In genomic region chr18:31493171-31493570, GRCh38 we compare ENCODE assay signal across 1 cellular context.
A peak's percentile ranks its signal among the peaks of the same experiment; 100 is the strongest.
TF ChIP-seq lines count a peak whose summit lies in the region.

No MANE protein-coding gene starts in this region.

TF ChIP-seq in GM12878, 131 proteins besides CTCF, POLR2A, EP300 and RAD21 (continued from another document and continues in another):
- TF ChIP-seq POLR2AphosphoS5 (IDR thresholded peaks at IDR 0.05; ENCODE audit: low read length) (no peak), ZNF592 (IDR thresholded peaks at IDR 0.05) (no peak), CREM (IDR thresholded peaks at IDR 0.05; ENCODE audit: low read depth) (peak; percentile 86), PML (IDR thresholded peaks at IDR 0.05; ENCODE audit: low read length) (no peak), SP1 (IDR thresholded peaks at IDR 0.05; ENCODE audit: low read depth, low read length) (peak; percentile 70), BACH1 (IDR thresholded peaks at IDR 0.05; ENCODE audit: borderline replicate concordance) (peak; percentile 88; the same call in 1 of the 2 replicates), PRDM15 (CRISPR knock-in tag; IDR thresholded peaks at IDR 0.05) (no peak), IKZF2 (IDR thresholded peaks at IDR 0.05) (peak; percentile 98), MEF2A (IDR thresholded peaks at IDR 0.05; ENCODE audit: insufficient read depth, low read depth, low read length) (0 out of 2 replicates have a peak, but pooled peaks have one; percentile 48), MXI1 (IDR thresholded peaks at IDR 0.05; ENCODE audit: low read depth, low read length) (no peak), DPF2 (IDR thresholded peaks at IDR 0.05) (peak; percentile 93), ZNF24 (IDR thresholded peaks at IDR 0.05) (no peak), SRF (IDR thresholded peaks at IDR 0.05; ENCODE audit: low read depth in 2 of 2, low read length in 2 of 2) (no peak), ZNF384 (IDR thresholded peaks at IDR 0.05; ENCODE audit: borderline replicate concordance, low read depth, low read length) (no peak), HSF1 (IDR thresholded peaks at IDR 0.05; ENCODE audit: low read depth, low read length) (no peak), MTA2 (IDR thresholded peaks at IDR 0.05; ENCODE audit: low read depth) (peak; percentile 90), ZBTB4 (CRISPR knock-in tag; IDR thresholded peaks at IDR 0.05) (no peak), ESRRA (IDR thresholded peaks at IDR 0.05; ENCODE audit: low read length) (no peak), PAX5 (IDR thresholded peaks at IDR 0.05; ENCODE audit: borderline replicate concordance, low read depth, low read length) (peak; percentile 91), NKRF (conservative IDR thresholded peaks at IDR 0.05) (no peak), PBX3 (IDR thresholded peaks at IDR 0.05; ENCODE audit: insufficient replicate concordance, low read depth, low read length) (no peak), SIX5 (IDR thresholded peaks at IDR 0.05; ENCODE audit: low read depth, low read length, severe bottlenecking) (no peak), STAT1 (conservative IDR thresholded peaks at IDR 0.05) (no peak), BCL3 (IDR thresholded peaks at IDR 0.05; ENCODE audit: borderline replicate concordance, insufficient read depth, low read depth, low read length, poor library complexity, severe bottlenecking) (peak; percentile 47), NRF1 (conservative IDR thresholded peaks at IDR 0.05; ENCODE audit: low read depth, low read length) (no peak), RUNX3 (IDR thresholded peaks at IDR 0.05; ENCODE audit: low read length) (peak; percentile 87), IRF3 (IDR thresholded peaks at IDR 0.05) (no peak), TCF12 (IDR thresholded peaks at IDR 0.05; ENCODE audit: low read depth, low read length) (peak; percentile 62; the same call in 1 of the 2 replicates), SREBF2 (IDR thresholded peaks at IDR 0.05; ENCODE audit: low read length) (no peak), SMC3 (IDR thresholded peaks at IDR 0.05; ENCODE audit: borderline replicate concordance, low read length) (no peak), LARP7 (IDR thresholded peaks at IDR 0.05) (no peak), TBL1XR1 (IDR thresholded peaks at IDR 0.05; ENCODE audit: low read depth, low read length) (no peak), BCL11A (IDR thresholded peaks at IDR 0.05; ENCODE audit: low read depth, low read length) (peak; percentile 94), RAD51 (IDR thresholded peaks at IDR 0.05) (peak; percentile 25; the same call in 1 of the 2 replicates), CBFB (IDR thresholded peaks at IDR 0.05; ENCODE audit: low read depth) (no peak), HDAC2 (IDR thresholded peaks at IDR 0.05) (no peak)
